In genomic region chr2:118014492-118014824, GRCh38 we compare ENCODE assay signal across 8 cellular contexts. TPM values are rescaled to one million over a fixed set of nuclear protein-coding genes. Genes with fewer than 3 reads are reported as not detected.
DNase-seq lines count a peak whose midpoint lies in the region; ATAC-seq lines count a peak whose summit lies in the region.

No MANE protein-coding gene starts in this region.

- intact Hi-C loops in activated CD4-positive, alpha-beta T cell treated with anti-CD3 and anti-CD28 coated beads, Interleukin-2, amount 10 ng/mL, durations not matched to agents 24 days and 14 days (cut with micrococcal nuclease), result loop anchor here (1.0 to 5.0 kb wide), 3 partner anchors 74 to 1353 kb away; partner anchors contain the start of genes C2orf76, DBI, DDX18 and INSIG2
- intact Hi-C loops in activated T-helper 1 cell treated with anti-CD3 and anti-CD28 coated beads, Interleukin-12 subunit alpha, Interleukin-12 subunit beta, Interleukin-2, Interleukin-4 antibody, amounts not matched to agents 30 ng/mL and 10 ng/mL and 1 ng/mL, durations not matched to agents 14 hours and 24 hours and 36 hours (cut with micrococcal nuclease), result loop anchor here (1.0 to 2.0 kb wide), 6 partner anchors 11 to 1352 kb away; partner anchors contain the start of genes C2orf76, DBI, DDX18 and INSIG2
- intact Hi-C loops in left colon (cut with DNase I, micrococcal nuclease), result no loop called here

- peak overlapping the region; percentile 96 for H3K4me3 Mint-ChIP-seq in activated CD4-positive, alpha-beta T cell treated with anti-CD3 and anti-CD28 coated beads, Interleukin-2, amount 10 ng/mL, durations not matched to agents 24 days and 14 days
- H3K4me3 Mint-ChIP-seq in activated T-helper 1 cell treated with anti-CD3 and anti-CD28 coated beads, Interleukin-12 subunit alpha, Interleukin-12 subunit beta, Interleukin-2, Interleukin-4 antibody, amounts not matched to agents 30 ng/mL and 10 ng/mL and 1 ng/mL, durations not matched to agents 14 hours and 24 hours and 36 hours, result peak overlapping the region; percentile 92
- H3K4me3 Mint-ChIP-seq in stimulated activated naive CD8-positive, alpha-beta T cell treated with anti-CD3 and anti-CD28 coated beads, Interleukin-15, amount 100 ng/mL, for 72 hours, result peak overlapping the region; percentile 93

- H3K36me3 ChIP-seq in iPS-15b (ENCODE audit: control insufficient read depth, insufficient read depth, low read length), result no peaks in the 10 kb centered on the region

- peaks cover 24% of the 10 kb centered on the region for H3K27me3 ChIP-seq in iPS-15b (ENCODE audit: control insufficient read depth, insufficient read depth, low read length)

- no peak for DNase-seq in activated CD4-positive, alpha-beta T cell treated with anti-CD3 and anti-CD28 coated beads, Interleukin-2, amount 10 ng/mL, durations not matched to agents 24 days and 14 days
- no peak for DNase-seq in activated CD4-positive, alpha-beta T cell treated with anti-CD3 and anti-CD28 coated beads, Interleukin-2, amount 50 U/mL, for 1 hour
- DNase-seq in activated T-helper 1 cell treated with anti-CD3 and anti-CD28 coated beads, Interleukin-12 subunit alpha, Interleukin-12 subunit beta, Interleukin-2, Interleukin-4 antibody, amounts not matched to agents 30 ng/mL and 10 ng/mL and 1 ng/mL, durations not matched to agents 14 hours and 24 hours and 36 hours (ENCODE audit: low spot score), result no peak
- DNase-seq in stimulated activated naive CD8-positive, alpha-beta T cell treated with anti-CD3 and anti-CD28 coated beads, Interleukin-15, amount 100 ng/mL, for 72 hours, result no peak
- DNase-seq in left colon (no peak), NCI-H1092 (lab: John Stamatoyannopoulos, UW) (no peak)

- H3K4me3 ChIP-seq in iPS-15b (ENCODE audit: low read depth, low read length), result peak overlapping the region; percentile 93

- H3K27ac Mint-ChIP-seq in activated CD4-positive, alpha-beta T cell treated with anti-CD3 and anti-CD28 coated beads, Interleukin-2, amount 10 ng/mL, durations not matched to agents 24 days and 14 days, result peak overlapping the region; percentile 81
- peak overlapping the region; percentile 79 for H3K27ac Mint-ChIP-seq in activated T-helper 1 cell treated with anti-CD3 and anti-CD28 coated beads, Interleukin-12 subunit alpha, Interleukin-12 subunit beta, Interleukin-2, Interleukin-4 antibody, amounts not matched to agents 30 ng/mL and 10 ng/mL and 1 ng/mL, durations not matched to agents 14 hours and 24 hours and 36 hours
- H3K27ac Mint-ChIP-seq in stimulated activated naive CD8-positive, alpha-beta T cell treated with anti-CD3 and anti-CD28 coated beads, Interleukin-15, amount 100 ng/mL, for 72 hours, result peak overlapping the region; percentile 33 to 74

- H3K36me3 Mint-ChIP-seq in activated CD4-positive, alpha-beta T cell treated with anti-CD3 and anti-CD28 coated beads, Interleukin-2, amount 10 ng/mL, durations not matched to agents 24 days and 14 days (ENCODE audit: low read depth), result peaks cover 7% of the 10 kb centered on the region
- H3K36me3 Mint-ChIP-seq in activated T-helper 1 cell treated with anti-CD3 and anti-CD28 coated beads, Interleukin-12 subunit alpha, Interleukin-12 subunit beta, Interleukin-2, Interleukin-4 antibody, amounts not matched to agents 30 ng/mL and 10 ng/mL and 1 ng/mL, durations not matched to agents 14 hours and 24 hours and 36 hours (ENCODE audit: low read depth), result peaks cover 5% of the 10 kb centered on the region

- ATAC-seq in stimulated activated naive CD8-positive, alpha-beta T cell treated with anti-CD3 and anti-CD28 coated beads, Interleukin-15, amount 100 ng/mL, for 72 hours, result no peak
- no peak for ATAC-seq in left colon
- ATAC-seq in GM19397 (IDR thresholded peaks at IDR 0.05; ENCODE audit: unreplicated experiment), result no peak

- peaks cover 6% of the 10 kb centered on the region for H3K9me3 Mint-ChIP-seq in activated CD4-positive, alpha-beta T cell treated with anti-CD3 and anti-CD28 coated beads, Interleukin-2, amount 10 ng/mL, durations not matched to agents 24 days and 14 days
- H3K9me3 Mint-ChIP-seq in activated T-helper 1 cell treated with anti-CD3 and anti-CD28 coated beads, Interleukin-12 subunit alpha, Interleukin-12 subunit beta, Interleukin-2, Interleukin-4 antibody, amounts not matched to agents 30 ng/mL and 10 ng/mL and 1 ng/mL, durations not matched to agents 14 hours and 24 hours and 36 hours, result no peaks in the 10 kb centered on the region
- H3K9me3 Mint-ChIP-seq in stimulated activated naive CD8-positive, alpha-beta T cell treated with anti-CD3 and anti-CD28 coated beads, Interleukin-15, amount 100 ng/mL, for 72 hours, result no peaks in the 10 kb centered on the region

- H3K9me3 ChIP-seq in iPS-15b (ENCODE audit: control insufficient read depth, insufficient read depth, low read length), result no peaks in the 10 kb centered on the region

- peaks cover 5% of the 10 kb centered on the region for H3K4me1 ChIP-seq in iPS-15b (ENCODE audit: control insufficient read depth, insufficient read depth, low read length)

- peaks cover 41% of the 10 kb centered on the region for H3K4me1 Mint-ChIP-seq in activated CD4-positive, alpha-beta T cell treated with anti-CD3 and anti-CD28 coated beads, Interleukin-2, amount 10 ng/mL, durations not matched to agents 24 days and 14 days
- H3K4me1 Mint-ChIP-seq in activated T-helper 1 cell treated with anti-CD3 and anti-CD28 coated beads, Interleukin-12 subunit alpha, Interleukin-12 subunit beta, Interleukin-2, Interleukin-4 antibody, amounts not matched to agents 30 ng/mL and 10 ng/mL and 1 ng/mL, durations not matched to agents 14 hours and 24 hours and 36 hours (ENCODE audit: low read depth), result peaks cover 42% of the 10 kb centered on the region
- H3K4me1 Mint-ChIP-seq in stimulated activated naive CD8-positive, alpha-beta T cell treated with anti-CD3 and anti-CD28 coated beads, Interleukin-15, amount 100 ng/mL, for 72 hours, result peaks cover 34% of the 10 kb centered on the region

- no peak overlapping the region for H3K9ac ChIP-seq in iPS-15b (ENCODE audit: low read depth, low read length)

- peaks cover 2% of the 10 kb centered on the region for H3K27me3 Mint-ChIP-seq in activated CD4-positive, alpha-beta T cell treated with anti-CD3 and anti-CD28 coated beads, Interleukin-2, amount 10 ng/mL, durations not matched to agents 24 days and 14 days
- no peaks in the 10 kb centered on the region for H3K27me3 Mint-ChIP-seq in activated T-helper 1 cell treated with anti-CD3 and anti-CD28 coated beads, Interleukin-12 subunit alpha, Interleukin-12 subunit beta, Interleukin-2, Interleukin-4 antibody, amounts not matched to agents 30 ng/mL and 10 ng/mL and 1 ng/mL, durations not matched to agents 14 hours and 24 hours and 36 hours (ENCODE audit: insufficient read depth)
- peaks cover 8% of the 10 kb centered on the region for H3K27me3 Mint-ChIP-seq in stimulated activated naive CD8-positive, alpha-beta T cell treated with anti-CD3 and anti-CD28 coated beads, Interleukin-15, amount 100 ng/mL, for 72 hours

RNA-seq across cellular contexts. Expression of gene CCDC93, which starts 0.6 kb away (rescaled TPM):
- 30.3 and 34.4 TPM in 2 replicates for total RNA-seq in activated CD4-positive, alpha-beta T cell treated with anti-CD3 and anti-CD28 coated beads, Interleukin-2, amount 10 ng/mL, durations not matched to agents 24 days and 14 days
- total RNA-seq in activated T-helper 1 cell treated with anti-CD3 and anti-CD28 coated beads, Interleukin-12 subunit alpha, Interleukin-12 subunit beta, Interleukin-2, Interleukin-4 antibody, amounts not matched to agents 30 ng/mL and 10 ng/mL and 1 ng/mL, durations not matched to agents 14 hours and 24 hours and 36 hours, result 33.3 and 34.4 TPM in 2 replicates
- total RNA-seq in left colon, result 10 to 100 TPM; 41.7 to 44.3 TPM

Comparison
In these comparisons a context has a peak if more than half of its experiments do, and no peak if none do; other contexts are left out.
1. intact Hi-C loops: an anchor here in activated CD4-positive, alpha-beta T cell treated with anti-CD3 and anti-CD28 coated beads, Interleukin-2, amount 10 ng/mL, durations not matched to agents 24 days and 14 days (1.0 to 5.0 kb wide) and activated T-helper 1 cell treated with anti-CD3 and anti-CD28 coated beads, Interleukin-12 subunit alpha, Interleukin-12 subunit beta, Interleukin-2, Interleukin-4 antibody, amounts not matched to agents 30 ng/mL and 10 ng/mL and 1 ng/mL, durations not matched to agents 14 hours and 24 hours and 36 hours (1.0 to 2.0 kb wide); none called in left colon.